8 cellular contexts compared by ENCODE assay signal in genomic region chr6:169752074-169752623, GRCh38. TPM values are rescaled to one million over a fixed set of nuclear protein-coding genes. Genes with fewer than 3 reads are reported as not detected.
DNase-seq lines count a peak whose midpoint lies in the region; ATAC-seq and TF ChIP-seq lines count a peak whose summit lies in the region.

No MANE protein-coding gene starts in this region.

- DNase-seq in GM06990 (ENCODE audit: extremely low read depth, insufficient read length) (no peak), MM.1S (no peak), cerebellar cortex (ENCODE audit: low spot score) (peak; percentile 31), cortex of kidney (lab: John Stamatoyannopoulos, UW) (no peak), left lobe of liver (ENCODE audit: low spot score) (no peak), KG1 (lab: John Stamatoyannopoulos, UW) (no peak), NCI-H2196 (lab: John Stamatoyannopoulos, UW; ENCODE audit: unreplicated experiment) (no peak)

- H3K27ac ChIP-seq in MM.1S (ENCODE audit: low read length) (peak overlapping the region; percentile 80), mucosa of rectum (ENCODE audit: low read depth in 2 of 2, low read length in 2 of 2) (peak overlapping the region; percentile 95 to 96)

- no peaks in the 10 kb centered on the region; the same call in 1 of the 2 replicates for H3K36me3 ChIP-seq in GM06990 (ENCODE audit: control insufficient read depth, insufficient read depth, low read length)
- no peaks in the 10 kb centered on the region for H3K36me3 ChIP-seq in MM.1S (replicated peaks; ENCODE audit: insufficient read depth, low read length)
- peaks cover 4 to 6% of the 10 kb centered on the region in 2 donors for H3K36me3 ChIP-seq in mucosa of rectum (ENCODE audit: control insufficient read depth in 2 of 2, insufficient read depth in 2 of 2, low read length in 2 of 2)

- H3K9me3 ChIP-seq in MM.1S (replicated peaks; ENCODE audit: insufficient read depth, low read length) (no peaks in the 10 kb centered on the region), mucosa of rectum (ENCODE audit: control insufficient read depth in 2 of 2, low read length in 2 of 2) (no peaks in the 10 kb centered on the region)

- H3F3A ChIP-seq in MM.1S (ENCODE audit: insufficient read depth, low read length), result no peaks in the 10 kb centered on the region

- H3K4me1 ChIP-seq in MM.1S (ENCODE audit: low read length), result no peaks in the 10 kb centered on the region
- H3K4me1 ChIP-seq in mucosa of rectum (ENCODE audit: control insufficient read depth in 2 of 2, insufficient read depth in 2 of 2, low read length in 2 of 2), result peaks cover 8 to 11% of the 10 kb centered on the region in 2 donors

- H2AFZ ChIP-seq in MM.1S (ENCODE audit: low read length), result peak overlapping the region; percentile 61

- no peak for ATAC-seq in left lobe of liver

- H3K4me3 ChIP-seq in GM06990 (replicated peaks; ENCODE audit: low read depth, low read length) (peak overlapping the region; percentile 78), MM.1S (ENCODE audit: low read length) (peak overlapping the region; percentile 80), mucosa of rectum (ENCODE audit: low read length in 2 of 2) (peak overlapping the region; percentile 89 to 97)

- no peak for TF ChIP-seq CTCF in GM06990 (IDR thresholded peaks at IDR 0.05; ENCODE audit: insufficient read depth, low read length, poor library complexity, severe bottlenecking)
- no peak for TF ChIP-seq CTCF in MM.1S (IDR thresholded peaks at IDR 0.05; ENCODE audit: low read length)

- H3K79me2 ChIP-seq in MM.1S (ENCODE audit: low read length), result peaks cover 10% of the 10 kb centered on the region

- H3K9ac ChIP-seq in MM.1S (ENCODE audit: low read length), result peak overlapping the region; percentile 93
- peak overlapping the region; percentile 93 to 99 for H3K9ac ChIP-seq in mucosa of rectum (ENCODE audit: low read depth in 1 of 2, low read length in 2 of 2)

- no peaks in the 10 kb centered on the region for H4K20me1 ChIP-seq in MM.1S (ENCODE audit: insufficient read depth, low read length)

- no peaks in the 10 kb centered on the region for H3K9me2 ChIP-seq in MM.1S (replicated peaks; ENCODE audit: insufficient read depth, low read length)

- no peaks in the 10 kb centered on the region for H3K27me3 ChIP-seq in GM06990 (replicated peaks; ENCODE audit: control insufficient read depth, insufficient read depth, low read length)
- H3K27me3 ChIP-seq in MM.1S (replicated peaks; ENCODE audit: insufficient read depth, low read length), result no peaks in the 10 kb centered on the region
- H3K27me3 ChIP-seq in mucosa of rectum (ENCODE audit: control insufficient read depth in 2 of 2, insufficient read depth in 2 of 2, low read length in 2 of 2), result no peaks in the 10 kb centered on the region

- H3K4me2 ChIP-seq in MM.1S (ENCODE audit: low read depth, low read length), result peak overlapping the region; percentile 68

RNA-seq across cellular contexts. Expression of gene ERMARD, which starts 0.7 kb away (rescaled TPM):
- 16.3 TPM for total RNA-seq in left lobe of liver

RNA-seq across cellular contexts. Expression of gene DYNLT2, which starts 0.8 kb away (rescaled TPM):
- 0.60 TPM for total RNA-seq in left lobe of liver

RNA-seq across cellular contexts. Expression of gene PHF10, which starts 27.8 kb away (rescaled TPM):
- 19.6 TPM for total RNA-seq in left lobe of liver

RNA-seq across cellular contexts. Expression of gene C6orf120, which starts 50.2 kb away (rescaled TPM):
- 18.9 TPM for total RNA-seq in left lobe of liver

RNA-seq across cellular contexts. Expression of gene WDR27, which starts 50.3 kb away (rescaled TPM):
- total RNA-seq in left lobe of liver, result 19.5 TPM
